Comparison of ENCODE assay signal across 9 cellular contexts in genomic region chr7:44377681-44378421, GRCh38. TPM values are rescaled to one million over a fixed set of nuclear protein-coding genes. Genes with fewer than 3 reads are reported as not detected.
A peak's percentile ranks its signal among the peaks of the same experiment; 100 is the strongest.
DNase-seq lines count a peak whose midpoint lies in the region; ATAC-seq and TF ChIP-seq lines count a peak whose summit lies in the region.
"Had no signal": no experiment of that assay in that cellular context is flagged by ENCODE, and none has a peak within 500 bp of the region (broad histone marks: within the 10 kb centered on the region; RNA-seq: fewer than 3 reads in every experiment).

No MANE protein-coding gene starts in this region.

- H3K27me3 ChIP-seq in foreskin keratinocyte = no peaks in the 10 kb centered on the region

- peak; percentile 44 for TF ChIP-seq CTCF in foreskin keratinocyte (conservative IDR thresholded peaks at IDR 0.05)

- peak overlapping the region; percentile 49 for H3K27ac ChIP-seq in foreskin keratinocyte

- no peak for TF ChIP-seq POLR2A in GM18505 (IDR thresholded peaks at IDR 0.05; ENCODE audit: borderline replicate concordance, extremely low read depth, insufficient read depth, insufficient read length)

- peak; percentile 83 for ATAC-seq in GM18505 (IDR thresholded peaks at IDR 0.05; ENCODE audit: unreplicated experiment)
- peak; percentile 92 for ATAC-seq in GM21447 (IDR thresholded peaks at IDR 0.05; ENCODE audit: unreplicated experiment)
- ATAC-seq in HG03460 (IDR thresholded peaks at IDR 0.05; ENCODE audit: unreplicated experiment) = peak; percentile 85
- ATAC-seq in foreskin keratinocyte = peak; percentile 50
- ATAC-seq in HG02571 (IDR thresholded peaks at IDR 0.05; ENCODE audit: unreplicated experiment) = no peak

- peak; percentile 62 to 79 for DNase-seq in foreskin keratinocyte
- no peak for DNase-seq in nucleus accumbens (lab: John Stamatoyannopoulos, UW)
- no peak for DNase-seq in stimulated activated CD8-positive, alpha-beta memory T cell treated with anti-CD3 and anti-CD28 coated beads, Interleukin-4, amount 100 ng/mL, for 48 hours
- DNase-seq in NCI-H2227 (lab: John Stamatoyannopoulos, UW; ENCODE audit: unreplicated experiment) = no peak
- DNase-seq: occipital lobe had no signal

- peaks cover 17% of the 10 kb centered on the region for H3K4me1 ChIP-seq in foreskin keratinocyte

RNA-seq across cellular contexts. Expression of gene CAMK2B, which starts 52.5 kb away (rescaled TPM):
- total RNA-seq in foreskin keratinocyte = 0.46 and 1.5 TPM in 2 replicates
- 0.88 and 1.3 TPM in 2 replicates for polyA plus RNA-seq in foreskin keratinocyte

Comparison
In these comparisons a context has a peak if more than half of its experiments do, and no peak if none do; other contexts are left out.
1. DNase-seq: peak in foreskin keratinocyte (2 of 2); none in nucleus accumbens (0 of 56), stimulated activated CD8-positive, alpha-beta memory T cell treated with anti-CD3 and anti-CD28 coated beads, Interleukin-4, amount 100 ng/mL, for 48 hours (single experiment) and NCI-H2227 (single experiment).